Comparison of ENCODE assay signal across 26 cellular contexts in genomic region chr1:27956761-27957160, GRCh38. TPM values are rescaled to one million over a fixed set of nuclear protein-coding genes. Genes with fewer than 3 reads are reported as not detected.
"Had no signal": no experiment of that assay in that cellular context is flagged by ENCODE, and none has a peak within 500 bp of the region (broad histone marks: within the 10 kb centered on the region; RNA-seq: fewer than 3 reads in every experiment).

No MANE protein-coding gene starts in this region.

- H3K36me3 ChIP-seq: esophagus squamous epithelium, gastrocnemius medialis, thoracic aorta, upper lobe of left lung had no signal

- DNase-seq: activated CD4-positive, alpha-beta T cell treated with anti-CD3 and anti-CD28 coated beads, Interleukin-2, amount 50 U/mL, for 4 hours; activated CD8-positive, alpha-beta memory T cell treated with anti-CD3 and anti-CD28 coated beads for 24 hours; activated CD8-positive, alpha-beta memory T cell treated with anti-CD3 and anti-CD28 coated beads, Interleukin-2, amount 50 U/mL, for 4 hours; activated naive CD4-positive, alpha-beta T cell treated with Interleukin-2 at 50 U/mL for 16 hours; activated naive CD8-positive, alpha-beta T cell treated with anti-CD3 and anti-CD28 coated beads for 36 hours; activated T-cell treated with anti-CD3 and anti-CD28 coated beads, Interleukin-2, amount 50 U/mL, for 24 hours; cerebellar nuclear complex; endodermal cell; esophagus squamous epithelium; gastrocnemius medialis; head of caudate nucleus; hypothalamus; left cardiac atrium; midbrain; stimulated activated CD4-positive, alpha-beta T cell treated with anti-CD3 and anti-CD28 coated beads, Interleukin-4, amount 100 ng/mL, for 1 hour; stimulated activated naive CD4-positive, alpha-beta T cell treated with Interleukin-2 at 50 U/mL for 16 hours; SW 1271; T-helper 9 cell; upper lobe of left lung had no signal

- FAIRE-seq: astrocyte, islet of Langerhans had no signal

- H3K36me3 Mint-ChIP-seq: activated naive CD8-positive, alpha-beta T cell treated with anti-CD3 and anti-CD28 coated beads for 36 hours had no signal

- H3K9me3 Mint-ChIP-seq: activated naive CD8-positive, alpha-beta T cell treated with anti-CD3 and anti-CD28 coated beads for 36 hours; activated T-cell treated with anti-CD3 and anti-CD28 coated beads, Interleukin-2, amount 50 U/mL, for 24 hours; endodermal cell; WTC11 had no signal

- H3K27me3 Mint-ChIP-seq: activated naive CD8-positive, alpha-beta T cell treated with anti-CD3 and anti-CD28 coated beads for 36 hours; activated T-cell treated with anti-CD3 and anti-CD28 coated beads, Interleukin-2, amount 50 U/mL, for 24 hours; progenitor cell of endocrine pancreas had no signal

- H3K9me3 ChIP-seq: esophagus squamous epithelium, gastrocnemius medialis, thoracic aorta, upper lobe of left lung had no signal

- H3K4me3 Mint-ChIP-seq: activated naive CD8-positive, alpha-beta T cell treated with anti-CD3 and anti-CD28 coated beads for 36 hours; activated T-cell treated with anti-CD3 and anti-CD28 coated beads, Interleukin-2, amount 50 U/mL, for 24 hours; endodermal cell; WTC11 had no signal

- H3K27ac Mint-ChIP-seq: activated naive CD8-positive, alpha-beta T cell treated with anti-CD3 and anti-CD28 coated beads for 36 hours; activated T-cell treated with anti-CD3 and anti-CD28 coated beads, Interleukin-2, amount 50 U/mL, for 24 hours; endodermal cell; progenitor cell of endocrine pancreas; WTC11 had no signal

- H3K27ac ChIP-seq: coronary artery, esophagus squamous epithelium, gastrocnemius medialis, thoracic aorta, upper lobe of left lung had no signal

- H3K27me3 ChIP-seq: esophagus squamous epithelium, gastrocnemius medialis, upper lobe of left lung had no signal

- H3K4me3 ChIP-seq: coronary artery, esophagus squamous epithelium, gastrocnemius medialis, thoracic aorta, upper lobe of left lung had no signal

- ATAC-seq: gastrocnemius medialis, left cardiac atrium, WTC11 had no signal

RNA-seq across cellular contexts. Expression of gene XKR8, which starts 3.0 kb away (rescaled TPM):
- polyA plus RNA-seq: neural cell had no signal

RNA-seq across cellular contexts. Expression of gene SMPDL3B, which starts 22.0 kb away (rescaled TPM):
- total RNA-seq: thoracic aorta had no signal
- polyA plus RNA-seq: neural cell had no signal
